Comparison of ENCODE assay signal across 8 cellular contexts in genomic region chr3:192467230-192468186, GRCh38.
DNase-seq lines count a peak whose midpoint lies in the region; ATAC-seq and TF ChIP-seq lines count a peak whose summit lies in the region.

No MANE protein-coding gene starts in this region.

- H3K36me3 ChIP-seq in PC-9 (ENCODE audit: low read depth), result no peaks in the 10 kb centered on the region

- DNase-seq in KBM-7 (peak; percentile 46), PC-9 (peak; percentile 56 to 63), left cardiac atrium (peak; percentile 46), retinal pigment epithelial cell (ENCODE audit: low read depth) (no peak), GDM1 (lab: John Stamatoyannopoulos, UW) (no peak)
- peak; percentile 59 for DNase-seq in activated naive CD4-positive, alpha-beta T cell treated with anti-CD3 and anti-CD28 coated beads, Interleukin-2, amount 10 ng/mL, durations not matched to agents 7 days and 5 days

- TF ChIP-seq CTCF in GM12801 (IDR thresholded peaks at IDR 0.05; ENCODE audit: extremely low read depth, insufficient read length) (peak; percentile 28), PC-9 (conservative IDR thresholded peaks at IDR 0.05) (peak; percentile 100), retinal pigment epithelial cell (conservative IDR thresholded peaks at IDR 0.05; ENCODE audit: low read depth, low read length) (peak; percentile 90)

- BruUV-seq in PC-9 (replicated peaks; lab: Mats Ljungman, UMichigan), result no TSS peak

- no peaks in the 10 kb centered on the region for H3K9me3 Mint-ChIP-seq in activated naive CD4-positive, alpha-beta T cell treated with anti-CD3 and anti-CD28 coated beads, Interleukin-2, amount 10 ng/mL, durations not matched to agents 7 days and 5 days

- H3K79me2 ChIP-seq in PC-9 (ENCODE audit: low read depth), result no peaks in the 10 kb centered on the region

- H3K27ac Mint-ChIP-seq in activated naive CD4-positive, alpha-beta T cell treated with anti-CD3 and anti-CD28 coated beads, Interleukin-2, amount 10 ng/mL, durations not matched to agents 7 days and 5 days, result no peak overlapping the region

- POLR2A ChIA-PET in PC-9 (lab: Charles Lee; ENCODE audit: unreplicated experiment), result no interaction called here

- no peaks in the 10 kb centered on the region for H3F3A ChIP-seq in PC-9 (ENCODE audit: insufficient read depth, low read depth)

- no peak overlapping the region for H3K4me3 ChIP-seq in PC-9
- H3K4me3 ChIP-seq in retinal pigment epithelial cell (ENCODE audit: low read length), result no peak overlapping the region

- intact Hi-C loops in PC-9 (cut with micrococcal nuclease; ENCODE audit: unreplicated experiment) (loop anchor here (1.0 to 5.0 kb wide), 5 partner anchors 99 to 1105 kb away; no protein-coding TSS in a partner anchor), left cardiac atrium (cut with DNase I) (loop anchor here in 1 of 2 donors (1.0 to 5.0 kb wide), 2 partner anchors 95 to 336 kb away; no protein-coding TSS in a partner anchor)

- peaks cover 7% of the 10 kb centered on the region for H3K27me3 Mint-ChIP-seq in activated naive CD4-positive, alpha-beta T cell treated with anti-CD3 and anti-CD28 coated beads, Interleukin-2, amount 10 ng/mL, durations not matched to agents 7 days and 5 days

- H3K4me1 ChIP-seq in PC-9 (replicated peaks; ENCODE audit: insufficient read depth), result no peaks in the 10 kb centered on the region

- ATAC-seq in GM21825 (IDR thresholded peaks at IDR 0.05; ENCODE audit: unreplicated experiment) (peak; percentile 91), left cardiac atrium (peak; percentile 77 to 83)

- no peaks in the 10 kb centered on the region for H3K4me1 Mint-ChIP-seq in activated naive CD4-positive, alpha-beta T cell treated with anti-CD3 and anti-CD28 coated beads, Interleukin-2, amount 10 ng/mL, durations not matched to agents 7 days and 5 days

- no peaks in the 10 kb centered on the region for H4K20me1 ChIP-seq in PC-9 (ENCODE audit: insufficient read depth)

- H3K27me3 ChIP-seq in PC-9 (ENCODE audit: insufficient read depth, low read depth), result no peaks in the 10 kb centered on the region

- H3K36me3 Mint-ChIP-seq in activated naive CD4-positive, alpha-beta T cell treated with anti-CD3 and anti-CD28 coated beads, Interleukin-2, amount 10 ng/mL, durations not matched to agents 7 days and 5 days, result no peaks in the 10 kb centered on the region

- in situ Hi-C loops in KBM-7 (cut with MboI; ENCODE audit: low pct_unique_long_range_greater_than_20kb, low sequenced_read_pairs), result no loop called here

- H3K9me3 ChIP-seq in PC-9 (ENCODE audit: insufficient read depth, low read depth), result no peaks in the 10 kb centered on the region

- no peak overlapping the region for H3K4me3 Mint-ChIP-seq in activated naive CD4-positive, alpha-beta T cell treated with anti-CD3 and anti-CD28 coated beads, Interleukin-2, amount 10 ng/mL, durations not matched to agents 7 days and 5 days

- no peak overlapping the region for H2AFZ ChIP-seq in PC-9

- H3K9me2 ChIP-seq in PC-9 (ENCODE audit: insufficient read depth), result no peaks in the 10 kb centered on the region

- no peak overlapping the region for H3K4me2 ChIP-seq in PC-9

- CTCF ChIA-PET in PC-9 (lab: Charles Lee), result interaction anchor here (0.7 to 1.0 kb wide), 2 partner anchors 69 to 335 kb away, joined by 3 read pairs; no protein-coding TSS in a partner anchor
- CTCF ChIA-PET in activated naive CD4-positive, alpha-beta T cell treated with anti-CD3 and anti-CD28 coated beads, Interleukin-2, amount 10 ng/mL, durations not matched to agents 7 days and 5 days (lab: Charles Lee), result interaction anchor here (0.5 to 2.6 kb wide), 8 partner anchors 16 to 1153 kb away, joined by 3 to 10 read pairs (median 3); no protein-coding TSS in a partner anchor

- H3K27ac ChIP-seq in PC-9, result no peak overlapping the region

Comparison
In these comparisons a context has a peak if more than half of its experiments do, and no peak if none do; other contexts are left out.
1. CTCF ChIP-seq: peak in every context shown above with its lines; median percentile 100 in PC-9; 90 in retinal pigment epithelial cell; 28 in GM12801.
2. DNase-seq: peak in KBM-7 (single experiment), PC-9 (2 of 2), activated naive CD4-positive, alpha-beta T cell treated with anti-CD3 and anti-CD28 coated beads, Interleukin-2, amount 10 ng/mL, durations not matched to agents 7 days and 5 days (single experiment) and left cardiac atrium (single experiment); none in retinal pigment epithelial cell (single experiment) and GDM1 (single experiment).